In genomic region chr14:61271552-61271951, GRCh38 we compare ENCODE assay signal across 23 cellular contexts. TPM values are rescaled to one million over a fixed set of nuclear protein-coding genes. Genes with fewer than 3 reads are reported as not detected.
DNase-seq lines count a peak whose midpoint lies in the region; ATAC-seq and TF ChIP-seq lines count a peak whose summit lies in the region.
"Had no signal": no experiment of that assay in that cellular context is flagged by ENCODE, and none has a peak within 500 bp of the region (broad histone marks: within the 10 kb centered on the region; RNA-seq: fewer than 3 reads in every experiment).

No MANE protein-coding gene starts in this region.

- no peak overlapping the region for H3K27ac ChIP-seq in right atrium auricular region
- H3K27ac ChIP-seq: 22Rv1, A549, BLaER1, HL-60 had no signal

- intact Hi-C loops in Right ventricle myocardium superior (cut with DNase I) (no loop called here), left ventricle myocardium superior (cut with micrococcal nuclease) (no loop called here)

- no peaks in the 10 kb centered on the region for H3K9me3 Mint-ChIP-seq in T-cell
- H3K9me3 Mint-ChIP-seq: CD4-positive, alpha-beta memory T cell; HFFc6 had no signal

- H3K4me1 Mint-ChIP-seq in T-cell: peaks cover 4 to 7% (median 5%) of the 10 kb centered on the region in 3 donors

- ATAC-seq in Right ventricle myocardium superior (ENCODE audit: poor library complexity) (peak; percentile 81), left ventricle myocardium superior (peak; percentile 80), T-cell (replicated peaks in 1 of 4) (no peak)
- ATAC-seq: A549, GM12878, HCT116 had no signal

- peak; percentile 2 for DNase-seq in DMS53 (lab: John Stamatoyannopoulos, UW)
- no peak for DNase-seq in DMS53 treated with DMSO at 0.1 percent for 48 hours (lab: John Stamatoyannopoulos, UW; ENCODE audit: unreplicated experiment)
- DNase-seq in Right ventricle myocardium superior: no peak
- DNase-seq in right atrium auricular region (ENCODE audit: low spot score): no peak
- DNase-seq in left ventricle myocardium superior: no peak
- DNase-seq in activated naive CD4-positive, alpha-beta T cell treated with anti-CD3 and anti-CD28 coated beads, Interleukin-2, amount 50 U/mL, for 16 hours: no peak
- no peak for DNase-seq in T-cell
- DNase-seq: CD4-positive, alpha-beta memory T cell; DMS153; DND-41; EL; GOT3; H7; HFFc6 had no signal

- H3K27ac Mint-ChIP-seq in T-cell: no peak overlapping the region
- H3K27ac Mint-ChIP-seq: CD4-positive, alpha-beta memory T cell; HFFc6 had no signal

- POLR2A ChIA-PET in T-cell (lab: Charles Lee): interaction anchor here (0.6 to 0.7 kb wide), 2 partner anchors 170 to 427 kb away, joined by 5 to 19 read pairs; no protein-coding TSS in a partner anchor

- H3K9me3 ChIP-seq in right atrium auricular region: no peaks in the 10 kb centered on the region
- H3K9me3 ChIP-seq: A549, BLaER1 had no signal

- H3K4me1 ChIP-seq in right atrium auricular region: no peaks in the 10 kb centered on the region
- H3K4me1 ChIP-seq: A549, BLaER1 had no signal

- CTCF ChIA-PET in T-cell (lab: Charles Lee): interaction anchor here in 1 of 2 donors (0.6 kb wide), 1 partner anchor 412 kb away, joined by 3 read pairs; no protein-coding TSS in a partner anchor

- no peaks in the 10 kb centered on the region for H3K36me3 Mint-ChIP-seq in T-cell
- H3K36me3 Mint-ChIP-seq: CD14-positive monocyte; CD4-positive, alpha-beta memory T cell had no signal

- H3K36me3 ChIP-seq in right atrium auricular region: no peaks in the 10 kb centered on the region
- H3K36me3 ChIP-seq: BLaER1 had no signal

- H3K4me3 Mint-ChIP-seq in T-cell: no peak overlapping the region
- H3K4me3 Mint-ChIP-seq: CD4-positive, alpha-beta memory T cell; HFFc6 had no signal

- no peak for TF ChIP-seq CTCF in right atrium auricular region (IDR thresholded peaks at IDR 0.05)

- H3K4me3 ChIP-seq in right atrium auricular region: no peak overlapping the region
- H3K4me3 ChIP-seq: A549, BLaER1, GM12878 had no signal

- peaks cover 30 to 41% of the 10 kb centered on the region in 2 donors for H3K27me3 Mint-ChIP-seq in T-cell

- no peaks in the 10 kb centered on the region for H3K27me3 ChIP-seq in right atrium auricular region
- H3K27me3 ChIP-seq: BLaER1 had no signal

RNA-seq across cellular contexts. Expression of gene TMEM30B, which starts 9.6 kb away (rescaled TPM):
- total RNA-seq in Right ventricle myocardium superior (0.27 TPM), right atrium auricular region (1 to 10 TPM; 2.0 to 3.7 TPM), left ventricle myocardium superior (0.42 TPM), T-cell (1 to 10 TPM; 2.1 to 8.6 (median 2.9) TPM)
- total RNA-seq: G401, HFFc6, HT1080 had no signal

RNA-seq across cellular contexts. Expression of gene PRKCH, which starts 49.8 kb away (rescaled TPM):
- total RNA-seq in Right ventricle myocardium superior (14.5 TPM), right atrium auricular region (10 to 100 TPM; 24.9 to 40.3 TPM), left ventricle myocardium superior (15.9 TPM), T-cell (100 to 1,000 TPM; 267 to 436 (median 326) TPM)
- total RNA-seq: G401 had no signal

Comparison
In these comparisons a context has a peak if more than half of its experiments do, and no peak if none do; other contexts are left out.
1. ATAC-seq: peak in Right ventricle myocardium superior (single experiment) and left ventricle myocardium superior (single experiment); none in T-cell (0 of 4).
2. RNA of gene PRKCH, which starts 49.8 kb away (total RNA-seq): 267 to 436 TPM in T-cell; 24.9 to 40.3 TPM in right atrium auricular region, 15.9 TPM in left ventricle myocardium superior (single experiment) and 14.5 TPM in Right ventricle myocardium superior (single experiment); every median in the first group is over 4 times any median in the second.